ENCODE assay signal across 12 cellular contexts in genomic region chr2:30346475-30347169, GRCh38.
DNase-seq lines count a peak whose midpoint lies in the region; ATAC-seq, FAIRE-seq and TF ChIP-seq lines count a peak whose summit lies in the region.
"Had no signal": no experiment of that assay in that cellular context is flagged by ENCODE, and none has a peak within 500 bp of the region (broad histone marks: within the 10 kb centered on the region; RNA-seq: fewer than 3 reads in every experiment).

No MANE protein-coding gene starts in this region.

- H3K27ac Mint-ChIP-seq in nephron (peak overlapping the region; percentile 60 to 71 (median 66)), chondrocyte (ENCODE audit: unreplicated experiment) (no peak overlapping the region)
- H3K27ac Mint-ChIP-seq: IgD-negative memory B cell, memory B cell had no signal

- peaks cover 10% of the 10 kb centered on the region for H3K9me3 Mint-ChIP-seq in nephron
- peaks cover 8% of the 10 kb centered on the region for H3K9me3 Mint-ChIP-seq in chondrocyte (ENCODE audit: low read depth)

- H3K27ac ChIP-seq in left ventricle myocardium inferior (replicated peaks) (peak overlapping the region; percentile 86), upper lobe of right lung (peak overlapping the region; percentile 78), small intestine (ENCODE audit: low read depth in 1 of 2, low read length in 1 of 2) (peak overlapping the region in 1 of 2 donors; percentile 19)

- H3K36me3 Mint-ChIP-seq in nephron (ENCODE audit: low read depth) (no peaks in the 10 kb centered on the region), chondrocyte (ENCODE audit: low read depth) (peaks cover 8% of the 10 kb centered on the region)

- peaks cover 3% of the 10 kb centered on the region for H3K27me3 Mint-ChIP-seq in nephron (ENCODE audit: low read depth)
- no peaks in the 10 kb centered on the region for H3K27me3 Mint-ChIP-seq in chondrocyte (ENCODE audit: low read depth)
- H3K27me3 Mint-ChIP-seq: IgD-negative memory B cell, memory B cell had no signal

- H3K4me3 ChIP-seq in left ventricle myocardium inferior (peak overlapping the region; percentile 69), upper lobe of right lung (peak overlapping the region; percentile 43), small intestine (ENCODE audit: low read depth in 1 of 2, low read length in 2 of 2) (no peak overlapping the region)

- intact Hi-C loops in left ventricle myocardium inferior (cut with micrococcal nuclease), result no loop called here
- intact Hi-C loops in upper lobe of right lung (cut with DNase I), result no loop called here

- H3K4me3 Mint-ChIP-seq in nephron (peak overlapping the region; percentile 40 to 65 (median 44)), chondrocyte (ENCODE audit: unreplicated experiment) (no peak overlapping the region)
- H3K4me3 Mint-ChIP-seq: IgD-negative memory B cell, memory B cell had no signal

- H3K27me3 ChIP-seq in left ventricle myocardium inferior (ENCODE audit: low read depth) (no peaks in the 10 kb centered on the region), upper lobe of right lung (no peaks in the 10 kb centered on the region), small intestine (ENCODE audit: control insufficient read depth in 2 of 2, insufficient read depth in 2 of 2, low read length in 2 of 2) (no peaks in the 10 kb centered on the region)

- H3K9me3 ChIP-seq in left ventricle myocardium inferior (replicated peaks) (peaks cover 7% of the 10 kb centered on the region), upper lobe of right lung (no peaks in the 10 kb centered on the region), small intestine (ENCODE audit: control insufficient read depth, low read depth) (no peaks in the 10 kb centered on the region)

- H3K4me1 ChIP-seq in left ventricle myocardium inferior (peaks cover 54% of the 10 kb centered on the region), upper lobe of right lung (peaks cover 11% of the 10 kb centered on the region), small intestine (ENCODE audit: control insufficient read depth in 2 of 2, insufficient read depth in 1 of 2, low read depth in 1 of 2, low read length in 1 of 2) (no peaks in the 10 kb centered on the region)

- DNase-seq in astrocyte of the hippocampus (ENCODE audit: low read depth, low spot score) (peak; percentile 73), left ventricle myocardium inferior (peak; percentile 84), upper lobe of right lung (peak; percentile 67), HuH-7.5 (ENCODE audit: low spot score) (no peak), chondrocyte (ENCODE audit: low spot score) (no peak), small intestine (no peak)
- DNase-seq: DMS 273 treated with DMSO at 0.1 percent for 48 hours; NCI-H2029; stimulated activated naive CD8-positive, alpha-beta T cell treated with anti-CD3 and anti-CD28 coated beads, Interleukin-15, Interleukin-2, amounts not matched to agents 100 U/mL and 50 U/mL, for 24 hours had no signal

- H3K36me3 ChIP-seq in left ventricle myocardium inferior, result no peaks in the 10 kb centered on the region
- no peaks in the 10 kb centered on the region for H3K36me3 ChIP-seq in upper lobe of right lung
- no peaks in the 10 kb centered on the region for H3K36me3 ChIP-seq in small intestine (ENCODE audit: control insufficient read depth in 2 of 2, insufficient read depth in 2 of 2, low read length in 2 of 2)

- peaks cover 17% of the 10 kb centered on the region for H3K4me1 Mint-ChIP-seq in nephron
- H3K4me1 Mint-ChIP-seq in chondrocyte (ENCODE audit: low read depth), result no peaks in the 10 kb centered on the region

- peak; percentile 80 for ATAC-seq in upper lobe of right lung
- ATAC-seq: stimulated activated naive CD8-positive, alpha-beta T cell treated with anti-CD3 and anti-CD28 coated beads, Interleukin-15, Interleukin-2, amounts not matched to agents 100 U/mL and 50 U/mL, for 24 hours had no signal

- no peak for FAIRE-seq in small intestine (lab: Jason Lieb, UNC)

- TF ChIP-seq CTCF in left ventricle myocardium inferior (IDR thresholded peaks at IDR 0.05; ENCODE audit: borderline replicate concordance), result no peak
- no peak for TF ChIP-seq CTCF in nephron (IDR thresholded peaks at IDR 0.05; ENCODE audit: unreplicated experiment in 3 of 3)
- no peak for TF ChIP-seq CTCF in upper lobe of right lung (IDR thresholded peaks at IDR 0.05)
- no peak for TF ChIP-seq CTCF in chondrocyte (IDR thresholded peaks at IDR 0.05)

- WGBS in small intestine, 3 donors, result 54 to 82% (median 78%) methylated on average over 21 of the region's 21 CpGs

Comparison
In these comparisons a context has a peak if more than half of its experiments do, and no peak if none do; other contexts are left out.
1. DNase-seq: peak in astrocyte of the hippocampus (single experiment), left ventricle myocardium inferior (single experiment) and upper lobe of right lung (single experiment); none in HuH-7.5 (single experiment), chondrocyte (single experiment) and small intestine (single experiment).
2. H3K4me3 ChIP-seq: peak in left ventricle myocardium inferior (single experiment) and upper lobe of right lung (single experiment); none in small intestine (0 of 2).